ENCODE assay signal across 1 cellular context in genomic region chr3:61583890-61584289, GRCh38.
TF ChIP-seq lines count a peak whose summit lies in the region.

No MANE protein-coding gene starts in this region.

TF ChIP-seq in WTC11, 78 proteins besides CTCF, POLR2A, EP300 and RAD21 (continued from another document):
- no peak for TF ChIP-seq PRDM15 (CRISPR knock-in tag; IDR thresholded peaks at IDR 0.05)
- TF ChIP-seq ZNF219 (CRISPR knock-in tag; IDR thresholded peaks at IDR 0.05; ENCODE audit: borderline replicate concordance) = no peak
- no peak for TF ChIP-seq ZNF281 (CRISPR knock-in tag; IDR thresholded peaks at IDR 0.05)
- no peak for TF ChIP-seq IRF2 (CRISPR knock-in tag; IDR thresholded peaks at IDR 0.05; ENCODE audit: borderline replicate concordance, low read depth)
- TF ChIP-seq AFF4 (CRISPR knock-in tag; IDR thresholded peaks at IDR 0.05; ENCODE audit: borderline replicate concordance) = no peak
- TF ChIP-seq OVOL2 (CRISPR knock-in tag; IDR thresholded peaks at IDR 0.05; ENCODE audit: borderline replicate concordance) = no peak
- TF ChIP-seq ZNF138 (CRISPR knock-in tag; conservative IDR thresholded peaks at IDR 0.05) = no peak
TF ChIP-seq in WTC11: peak in this region for 0.
